ENCODE assay signal across 1 cellular context in the genomic region with DNA sequence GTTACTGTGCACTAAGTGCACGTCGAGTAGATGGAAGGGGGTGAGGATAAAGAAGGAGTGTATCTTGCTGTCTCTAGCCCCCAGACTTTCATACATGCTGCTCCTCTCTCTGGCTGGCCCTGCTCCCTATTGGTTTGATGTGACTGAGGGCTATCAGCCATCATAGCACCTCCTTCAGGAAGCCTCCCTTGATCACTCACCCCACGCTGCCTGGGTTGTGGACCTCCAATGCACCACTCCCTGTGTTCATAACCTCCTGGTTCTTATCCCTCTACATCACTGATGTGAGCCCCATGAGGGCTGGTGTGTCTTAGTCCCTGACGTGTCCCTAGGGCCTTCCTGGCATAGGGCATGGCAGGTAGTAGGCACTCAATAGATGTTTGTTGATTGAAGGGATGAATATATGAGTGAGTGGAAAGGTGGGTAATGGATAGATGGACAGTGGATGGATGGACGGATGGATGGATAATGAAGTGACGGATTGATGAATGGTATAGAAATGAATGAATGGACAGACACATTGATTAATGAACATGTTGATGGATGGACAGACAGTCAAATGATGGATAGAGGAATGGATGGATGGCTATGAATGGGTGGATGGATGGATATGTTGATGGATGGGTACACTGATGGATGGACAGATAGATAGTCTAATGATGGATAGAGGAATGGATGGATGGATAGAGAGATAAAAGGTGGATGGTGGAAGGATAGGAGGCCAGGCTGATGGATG.
TF ChIP-seq lines count a peak whose summit lies in the region.

No MANE protein-coding gene starts in this region.

TF ChIP-seq in K562, 482 proteins besides CTCF, POLR2A, EP300 and RAD21 (continued from another document):
- TF ChIP-seq, protein P1, sequence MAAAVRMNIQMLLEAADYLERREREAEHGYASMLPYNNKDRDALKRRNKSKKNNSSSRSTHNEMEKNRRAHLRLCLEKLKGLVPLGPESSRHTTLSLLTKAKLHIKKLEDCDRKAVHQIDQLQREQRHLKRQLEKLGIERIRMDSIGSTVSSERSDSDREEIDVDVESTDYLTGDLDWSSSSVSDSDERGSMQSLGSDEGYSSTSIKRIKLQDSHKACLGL (CRISPR knock-in tag; IDR thresholded peaks at IDR 0.05; ENCODE audit: borderline replicate concordance, poor library complexity, severe bottlenecking): no peak
- no peak for TF ChIP-seq HIVEP1 (CRISPR knock-in tag; IDR thresholded peaks at IDR 0.05)
- TF ChIP-seq CEBPG (CRISPR knock-in tag; IDR thresholded peaks at IDR 0.05): no peak
- TF ChIP-seq CEBPG (tag; conservative IDR thresholded peaks at IDR 0.05 in 1 of 2, IDR thresholded peaks at IDR 0.05 in 1 of 2): no peak
- TF ChIP-seq ZFP36 (IDR thresholded peaks at IDR 0.05; ENCODE audit: low read depth, low read length, partially characterized antibody): peak; percentile 70
- TF ChIP-seq NCOA2 (IDR thresholded peaks at IDR 0.05; ENCODE audit: partially characterized antibody in 2 of 2): no peak
- no peak for TF ChIP-seq ZBTB1 (CRISPR knock-in tag; IDR thresholded peaks at IDR 0.05; ENCODE audit: borderline replicate concordance, low read depth)
- TF ChIP-seq, protein P2, sequence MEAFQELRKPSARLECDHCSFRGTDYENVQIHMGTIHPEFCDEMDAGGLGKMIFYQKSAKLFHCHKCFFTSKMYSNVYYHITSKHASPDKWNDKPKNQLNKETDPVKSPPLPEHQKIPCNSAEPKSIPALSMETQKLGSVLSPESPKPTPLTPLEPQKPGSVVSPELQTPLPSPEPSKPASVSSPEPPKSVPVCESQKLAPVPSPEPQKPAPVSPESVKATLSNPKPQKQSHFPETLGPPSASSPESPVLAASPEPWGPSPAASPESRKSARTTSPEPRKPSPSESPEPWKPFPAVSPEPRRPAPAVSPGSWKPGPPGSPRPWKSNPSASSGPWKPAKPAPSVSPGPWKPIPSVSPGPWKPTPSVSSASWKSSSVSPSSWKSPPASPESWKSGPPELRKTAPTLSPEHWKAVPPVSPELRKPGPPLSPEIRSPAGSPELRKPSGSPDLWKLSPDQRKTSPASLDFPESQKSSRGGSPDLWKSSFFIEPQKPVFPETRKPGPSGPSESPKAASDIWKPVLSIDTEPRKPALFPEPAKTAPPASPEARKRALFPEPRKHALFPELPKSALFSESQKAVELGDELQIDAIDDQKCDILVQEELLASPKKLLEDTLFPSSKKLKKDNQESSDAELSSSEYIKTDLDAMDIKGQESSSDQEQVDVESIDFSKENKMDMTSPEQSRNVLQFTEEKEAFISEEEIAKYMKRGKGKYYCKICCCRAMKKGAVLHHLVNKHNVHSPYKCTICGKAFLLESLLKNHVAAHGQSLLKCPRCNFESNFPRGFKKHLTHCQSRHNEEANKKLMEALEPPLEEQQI (IDR thresholded peaks at IDR 0.05): no peak
- no peak for TF ChIP-seq FOXM1 (IDR thresholded peaks at IDR 0.05; ENCODE audit: low read depth)
- no peak for TF ChIP-seq FOXM1 (CRISPR knock-in tag; IDR thresholded peaks at IDR 0.05; ENCODE audit: low read depth)
- TF ChIP-seq, protein P3, sequence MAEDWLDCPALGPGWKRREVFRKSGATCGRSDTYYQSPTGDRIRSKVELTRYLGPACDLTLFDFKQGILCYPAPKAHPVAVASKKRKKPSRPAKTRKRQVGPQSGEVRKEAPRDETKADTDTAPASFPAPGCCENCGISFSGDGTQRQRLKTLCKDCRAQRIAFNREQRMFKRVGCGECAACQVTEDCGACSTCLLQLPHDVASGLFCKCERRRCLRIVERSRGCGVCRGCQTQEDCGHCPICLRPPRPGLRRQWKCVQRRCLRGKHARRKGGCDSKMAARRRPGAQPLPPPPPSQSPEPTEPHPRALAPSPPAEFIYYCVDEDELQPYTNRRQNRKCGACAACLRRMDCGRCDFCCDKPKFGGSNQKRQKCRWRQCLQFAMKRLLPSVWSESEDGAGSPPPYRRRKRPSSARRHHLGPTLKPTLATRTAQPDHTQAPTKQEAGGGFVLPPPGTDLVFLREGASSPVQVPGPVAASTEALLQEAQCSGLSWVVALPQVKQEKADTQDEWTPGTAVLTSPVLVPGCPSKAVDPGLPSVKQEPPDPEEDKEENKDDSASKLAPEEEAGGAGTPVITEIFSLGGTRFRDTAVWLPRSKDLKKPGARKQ (CRISPR knock-in tag; IDR thresholded peaks at IDR 0.05): no peak
- TF ChIP-seq, protein P4, sequence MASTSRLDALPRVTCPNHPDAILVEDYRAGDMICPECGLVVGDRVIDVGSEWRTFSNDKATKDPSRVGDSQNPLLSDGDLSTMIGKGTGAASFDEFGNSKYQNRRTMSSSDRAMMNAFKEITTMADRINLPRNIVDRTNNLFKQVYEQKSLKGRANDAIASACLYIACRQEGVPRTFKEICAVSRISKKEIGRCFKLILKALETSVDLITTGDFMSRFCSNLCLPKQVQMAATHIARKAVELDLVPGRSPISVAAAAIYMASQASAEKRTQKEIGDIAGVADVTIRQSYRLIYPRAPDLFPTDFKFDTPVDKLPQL (IDR thresholded peaks at IDR 0.05; ENCODE audit: extremely low read depth, insufficient read length): no peak
- TF ChIP-seq RBM25 (IDR thresholded peaks at IDR 0.05; ENCODE audit: low read depth, low read length, severe bottlenecking): no peak
